In the genomic region with DNA sequence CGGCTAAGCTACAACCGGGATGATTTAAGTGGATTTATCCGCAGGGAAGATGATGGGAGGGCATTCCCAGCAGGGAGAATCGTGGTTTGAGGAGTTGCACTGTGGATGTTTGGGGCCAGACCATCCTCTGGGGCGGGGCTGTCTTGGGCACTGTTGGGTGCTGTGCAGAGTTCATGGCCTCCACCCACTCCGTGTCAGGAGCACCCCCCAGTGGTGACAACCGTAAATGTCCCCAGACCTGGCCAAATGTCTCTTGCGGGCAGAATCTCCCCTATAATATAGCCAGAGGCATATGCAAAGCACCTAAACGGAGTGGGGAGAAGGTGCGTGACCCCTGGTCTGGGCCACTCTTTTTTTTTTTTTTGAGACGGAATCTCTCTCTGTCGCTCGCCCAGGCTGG, we compare ENCODE assay signal across 8 cellular contexts. TPM values are rescaled to one million over a fixed set of nuclear protein-coding genes. Genes with fewer than 3 reads are reported as not detected.
DNase-seq lines count a peak whose midpoint lies in the region; ATAC-seq and TF ChIP-seq lines count a peak whose summit lies in the region.

No MANE protein-coding gene starts in this region.

- TF ChIP-seq POLR2A in uterus (IDR thresholded peaks at IDR 0.05) = no peak

- no peaks in the 10 kb centered on the region for H3K9me3 ChIP-seq in uterus

- H3K4me3 Mint-ChIP-seq in chondrocyte (ENCODE audit: unreplicated experiment) (no peak overlapping the region), natural killer cell (no peak overlapping the region)

- H3K36me3 ChIP-seq in uterus = no peaks in the 10 kb centered on the region

- H3K36me3 Mint-ChIP-seq in chondrocyte (ENCODE audit: low read depth) (peaks cover 7% of the 10 kb centered on the region), natural killer cell (no peaks in the 10 kb centered on the region)

- TF ChIP-seq CTCF in HFF-Myc (IDR thresholded peaks at IDR 0.05; ENCODE audit: low read depth, low read length, missing control alignments) (peak; percentile 46), chondrocyte (IDR thresholded peaks at IDR 0.05) (peak; percentile 67), natural killer cell (IDR thresholded peaks at IDR 0.05) (peak; percentile 39), uterus (IDR thresholded peaks at IDR 0.05) (peak in 3 of 4 experiments; percentile 14 to 21 (median 14))

- H3K9me3 Mint-ChIP-seq in chondrocyte (ENCODE audit: low read depth) (no peaks in the 10 kb centered on the region), natural killer cell (no peaks in the 10 kb centered on the region)

- H3K27me3 Mint-ChIP-seq in chondrocyte (ENCODE audit: low read depth) (no peaks in the 10 kb centered on the region), natural killer cell (ENCODE audit: low read depth in 2 of 2) (no peaks in the 10 kb centered on the region)

- H3K27ac ChIP-seq in uterus = no peak overlapping the region

- DNase-seq in AG08396 (ENCODE audit: low spot score) (peak; percentile 53), HFF-Myc (ENCODE audit: extremely low read depth, low read depth) (no peak), chondrocyte (ENCODE audit: low spot score) (no peak), natural killer cell (peak; percentile 44), uterus (no peak)
- DNase-seq in activated CD4-positive, alpha-beta T cell treated with anti-CD3 and anti-CD28 coated beads for 1 hour = peak; percentile 39

- no peaks in the 10 kb centered on the region for H3K27me3 ChIP-seq in uterus

- H3K4me1 Mint-ChIP-seq in chondrocyte (ENCODE audit: low read depth) (peaks cover 23% of the 10 kb centered on the region), natural killer cell (peaks cover 17 to 20% of the 10 kb centered on the region in 2 donors)

- peaks cover 0 to 8% of the 10 kb centered on the region in 2 donors for H3K4me1 ChIP-seq in uterus

- ATAC-seq in natural killer cell (peak; percentile 42 to 45 (median 44)), HG02678 (IDR thresholded peaks at IDR 0.05; ENCODE audit: unreplicated experiment) (no peak), HG03025 (IDR thresholded peaks at IDR 0.05; ENCODE audit: low FRiP score, unreplicated experiment) (no peak)

- H3K27ac Mint-ChIP-seq in chondrocyte (ENCODE audit: unreplicated experiment) = peak overlapping the region; percentile 27
- no peak overlapping the region for H3K27ac Mint-ChIP-seq in natural killer cell

- intact Hi-C loops in natural killer cell (cut with micrococcal nuclease) (no loop called here), uterus (cut with DNase I; ENCODE audit: low total_unique reads) (no loop called here)

- no peak overlapping the region for H3K4me3 ChIP-seq in HFF-Myc (replicated peaks; ENCODE audit: low read depth, low read length)
- no peak overlapping the region for H3K4me3 ChIP-seq in uterus

RNA-seq across cellular contexts. Expression of a gene that starts 40.2 kb away (rescaled TPM):
- total RNA-seq in chondrocyte (not detected in 3 replicates), natural killer cell (under 1 TPM in 2 of 3 donors, not detected in 1; 0.33 to 0.42 TPM), uterus (under 1 TPM in 1 of 4 donors, not detected in 3; 0.97 TPM)

RNA-seq across cellular contexts. Expression of a gene that starts 43.2 kb away (rescaled TPM):
- total RNA-seq in chondrocyte (not detected in 3 replicates), natural killer cell (not detected), uterus (not detected)

Comparison
In these comparisons a context has a peak if more than half of its experiments do, and no peak if none do; other contexts are left out.
1. DNase-seq: peak in AG08396 (single experiment), activated CD4-positive, alpha-beta T cell treated with anti-CD3 and anti-CD28 coated beads for 1 hour (single experiment) and natural killer cell (single experiment); none in HFF-Myc (single experiment), chondrocyte (single experiment) and uterus (0 of 2).
2. CTCF ChIP-seq: peak in every context shown above with its lines; median percentile 67 in chondrocyte; 46 in HFF-Myc; 39 in natural killer cell; 14 in uterus.
3. ATAC-seq: peak in natural killer cell (3 of 3); none in HG02678 (single experiment) and HG03025 (single experiment).